1 cellular context compared by ENCODE assay signal in the genomic region with DNA sequence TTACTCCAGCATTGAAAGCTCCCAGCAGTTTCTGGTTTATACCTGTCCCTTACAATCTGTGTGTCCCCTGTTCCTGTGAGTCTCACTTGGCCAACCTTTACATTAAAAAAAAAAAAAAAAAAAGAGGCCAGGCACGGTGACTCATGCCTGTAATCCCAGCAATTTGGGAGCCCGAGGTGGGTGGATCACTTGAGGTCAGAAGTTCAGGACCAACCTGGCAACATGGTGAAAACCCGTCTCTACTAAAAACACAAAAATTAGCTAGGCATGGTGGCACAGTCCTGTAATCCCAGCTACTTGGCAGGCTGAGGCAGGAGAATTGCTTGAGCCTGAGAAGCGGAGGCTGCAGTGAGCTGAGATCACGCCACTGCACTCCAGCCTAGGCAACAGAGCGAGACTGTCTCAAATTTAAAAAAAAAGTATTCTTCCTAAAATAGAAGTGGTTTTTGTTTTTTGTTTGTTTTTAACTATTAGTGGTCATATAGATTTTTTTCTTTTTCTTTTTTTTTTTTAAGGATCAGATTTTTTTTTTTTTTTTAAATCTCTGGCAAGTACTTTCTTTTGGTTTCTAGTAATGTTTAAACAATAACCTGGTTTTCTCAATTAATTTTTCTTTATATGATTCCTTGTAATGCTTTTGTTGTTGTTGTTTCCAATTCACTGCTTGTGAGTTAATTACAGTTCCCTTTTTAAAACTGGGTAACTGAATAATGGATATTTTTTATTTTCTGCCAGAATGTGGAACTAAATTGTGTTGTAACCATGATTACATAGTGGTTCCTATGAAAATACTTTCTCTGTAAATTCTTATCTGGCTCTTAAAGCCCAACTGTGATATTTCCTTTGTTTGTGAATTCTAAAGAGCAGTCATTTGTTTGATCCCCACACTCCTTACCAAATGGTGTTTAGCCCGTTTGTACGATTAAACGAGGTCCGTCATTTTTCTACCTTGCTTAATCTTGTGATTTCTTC.
TF ChIP-seq lines count a peak whose summit lies in the region.

No MANE protein-coding gene starts in this region.

TF ChIP-seq in K562, 482 proteins besides CTCF, POLR2A, EP300 and RAD21 (continued from another document):
- TF ChIP-seq, protein P1, sequence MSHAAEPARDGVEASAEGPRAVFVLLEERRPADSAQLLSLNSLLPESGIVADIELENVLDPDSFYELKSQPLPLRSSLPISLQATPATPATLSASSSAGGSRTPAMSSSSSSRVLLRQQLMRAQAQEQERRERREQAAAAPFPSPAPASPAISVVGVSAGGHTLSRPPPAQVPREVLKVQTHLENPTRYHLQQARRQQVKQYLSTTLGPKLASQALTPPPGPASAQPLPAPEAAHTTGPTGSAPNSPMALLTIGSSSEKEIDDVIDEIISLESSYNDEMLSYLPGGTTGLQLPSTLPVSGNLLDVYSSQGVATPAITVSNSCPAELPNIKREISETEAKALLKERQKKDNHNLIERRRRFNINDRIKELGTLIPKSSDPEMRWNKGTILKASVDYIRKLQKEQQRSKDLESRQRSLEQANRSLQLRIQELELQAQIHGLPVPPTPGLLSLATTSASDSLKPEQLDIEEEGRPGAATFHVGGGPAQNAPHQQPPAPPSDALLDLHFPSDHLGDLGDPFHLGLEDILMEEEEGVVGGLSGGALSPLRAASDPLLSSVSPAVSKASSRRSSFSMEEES (CRISPR knock-in tag; IDR thresholded peaks at IDR 0.05), result no peak
- TF ChIP-seq CBFB (CRISPR knock-in tag; IDR thresholded peaks at IDR 0.05), result no peak
- no peak for TF ChIP-seq ZNF407 (IDR thresholded peaks at IDR 0.05; ENCODE audit: low read depth)
- TF ChIP-seq BRF2 (IDR thresholded peaks at IDR 0.05; ENCODE audit: borderline replicate concordance, insufficient read depth, insufficient read length), result no peak
- no peak for TF ChIP-seq SMARCE1 (IDR thresholded peaks at IDR 0.05)
- TF ChIP-seq ZBED1 (IDR thresholded peaks at IDR 0.05), result no peak
- TF ChIP-seq, protein P2, sequence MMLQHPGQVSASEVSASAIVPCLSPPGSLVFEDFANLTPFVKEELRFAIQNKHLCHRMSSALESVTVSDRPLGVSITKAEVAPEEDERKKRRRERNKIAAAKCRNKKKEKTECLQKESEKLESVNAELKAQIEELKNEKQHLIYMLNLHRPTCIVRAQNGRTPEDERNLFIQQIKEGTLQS (IDR thresholded peaks at IDR 0.05), result peak; percentile 54
- TF ChIP-seq, protein P2 (CRISPR knock-in tag; conservative IDR thresholded peaks at IDR 0.05), result no peak
- no peak for TF ChIP-seq DPF2 (IDR thresholded peaks at IDR 0.05)
